ENCODE assay signal across 1 cellular context in the genomic region with DNA sequence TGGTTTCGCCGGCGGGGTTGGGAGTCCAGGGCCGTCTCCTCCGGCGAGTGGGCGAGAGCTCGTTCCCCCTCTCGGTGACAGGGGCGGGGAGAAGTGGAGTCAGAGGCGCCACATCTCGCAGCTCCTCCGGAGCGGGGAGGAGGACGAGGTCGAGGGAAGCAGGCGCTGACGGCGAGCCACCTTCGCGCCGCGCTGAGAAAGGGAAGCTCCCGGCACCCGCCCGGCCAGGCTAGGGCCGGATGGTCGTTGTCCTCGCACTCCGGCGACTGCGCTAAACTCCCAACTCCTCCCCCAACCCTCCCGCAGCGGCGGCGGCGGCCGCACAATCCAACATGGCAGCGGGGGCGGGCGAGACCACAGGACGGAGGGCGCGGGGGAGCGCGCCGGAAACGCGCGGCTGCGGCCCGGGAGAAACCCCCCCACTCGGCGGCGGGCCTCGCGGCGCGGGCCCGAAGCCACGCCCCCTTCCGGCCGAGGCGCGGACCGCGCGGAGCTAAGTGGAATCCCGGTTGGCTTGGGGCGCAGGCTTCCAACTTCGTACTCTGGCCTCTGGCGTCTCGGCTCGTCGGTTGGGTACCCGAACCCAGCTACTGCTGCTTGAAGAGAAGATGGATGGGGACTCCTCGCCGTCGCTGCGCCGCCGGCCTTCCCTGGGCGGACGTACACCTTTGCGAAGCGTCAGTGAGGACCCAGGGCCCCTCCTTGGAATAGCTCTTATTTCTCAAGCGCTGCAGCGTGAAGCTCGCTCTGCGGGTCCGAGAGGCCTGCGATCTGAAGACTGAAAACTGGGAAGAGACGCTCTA.
TF ChIP-seq lines count a peak whose summit lies in the region.

A gene (minus strand): TSS at position 270 of the 803 bp plus-strand sequence. CDS start 269 bp downstream, at position 1.

TF ChIP-seq in HEK293, 187 proteins besides CTCF, POLR2A, EP300 and RAD21 (continued from another document and continues in another):
- TF ChIP-seq, protein P1, sequence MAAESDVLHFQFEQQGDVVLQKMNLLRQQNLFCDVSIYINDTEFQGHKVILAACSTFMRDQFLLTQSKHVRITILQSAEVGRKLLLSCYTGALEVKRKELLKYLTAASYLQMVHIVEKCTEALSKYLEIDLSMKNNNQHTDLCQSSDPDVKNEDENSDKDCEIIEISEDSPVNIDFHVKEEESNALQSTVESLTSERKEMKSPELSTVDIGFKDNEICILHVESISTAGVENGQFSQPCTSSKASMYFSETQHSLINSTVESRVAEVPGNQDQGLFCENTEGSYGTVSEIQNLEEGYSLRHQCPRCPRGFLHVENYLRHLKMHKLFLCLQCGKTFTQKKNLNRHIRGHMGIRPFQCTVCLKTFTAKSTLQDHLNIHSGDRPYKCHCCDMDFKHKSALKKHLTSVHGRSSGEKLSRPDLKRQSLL (tag by site-specific recombination; IDR thresholded peaks at IDR 0.05) = 0 out of 2 replicates have a peak, but pooled peaks have one; percentile 7
- TF ChIP-seq ZNF302 (tag by site-specific recombination; IDR thresholded peaks at IDR 0.05; ENCODE audit: low read depth) (no peak), ZEB2 (tag by site-specific recombination; IDR thresholded peaks at IDR 0.05) (peak; percentile 83), KLF9 (tag by site-specific recombination; IDR thresholded peaks at IDR 0.05; ENCODE audit: low read depth) (peak; percentile 69), ZNF76 (tag by site-specific recombination; IDR thresholded peaks at IDR 0.05; ENCODE audit: borderline replicate concordance, low read depth) (peak; percentile 22; the same call in 1 of the 2 replicates), SCRT1 (tag by site-specific recombination; IDR thresholded peaks at IDR 0.05; ENCODE audit: borderline replicate concordance) (no peak), TRIM28 (IDR thresholded peaks at IDR 0.05; ENCODE audit: borderline replicate concordance, low read length) (peak; percentile 49; the same call in 1 of the 2 replicates), ZBTB7A (tag by site-specific recombination; IDR thresholded peaks at IDR 0.05; ENCODE audit: low read depth) (0 out of 2 replicates have a peak, but pooled peaks have one; percentile 23), MZF1 (tag by site-specific recombination; IDR thresholded peaks at IDR 0.05; ENCODE audit: borderline replicate concordance) (peak; percentile 53; the same call in 1 of the 2 replicates), ZSCAN16 (tag by site-specific recombination; IDR thresholded peaks at IDR 0.05) (no peak), ZNF146 (tag by site-specific recombination; IDR thresholded peaks at IDR 0.05) (no peak; the same call in 1 of the 2 replicates), ZNF10 (tag by site-specific recombination; IDR thresholded peaks at IDR 0.05) (no peak), ZNF416 (tag by site-specific recombination; IDR thresholded peaks at IDR 0.05) (no peak), BCL11B (tag by site-specific recombination; IDR thresholded peaks at IDR 0.05; ENCODE audit: low read depth) (0 out of 2 replicates have a peak, but pooled peaks have one; percentile 33), ZNF140 (tag by site-specific recombination; IDR thresholded peaks at IDR 0.05) (no peak), KLF8 (tag by site-specific recombination; IDR thresholded peaks at IDR 0.05) (peak; percentile 72; the same call in 1 of the 2 replicates), ZNF555 (tag by site-specific recombination; conservative IDR thresholded peaks at IDR 0.05) (no peak), REPIN1 (tag by site-specific recombination; IDR thresholded peaks at IDR 0.05; ENCODE audit: low read depth) (0 out of 2 replicates have a peak, but pooled peaks have one; percentile 30), ZNF571 (tag by site-specific recombination; IDR thresholded peaks at IDR 0.05) (no peak), ZNF501 (tag by site-specific recombination; IDR thresholded peaks at IDR 0.05) (peak; percentile 44), GFI1B (tag by site-specific recombination; IDR thresholded peaks at IDR 0.05) (no peak), ZNF350 (tag by site-specific recombination; IDR thresholded peaks at IDR 0.05) (no peak), ZNF626 (tag by site-specific recombination; IDR thresholded peaks at IDR 0.05) (0 out of 2 replicates have a peak, but pooled peaks have one; percentile 61), ZNF202 (tag by site-specific recombination; IDR thresholded peaks at IDR 0.05; ENCODE audit: borderline replicate concordance) (no peak), SP7 (tag by site-specific recombination; IDR thresholded peaks at IDR 0.05) (peak; percentile 53; the same call in 1 of the 2 replicates), ZNF169 (tag by site-specific recombination; IDR thresholded peaks at IDR 0.05) (no peak), OSR2 (tag by site-specific recombination; IDR thresholded peaks at IDR 0.05) (no peak), ZFHX2 (tag by site-specific recombination; conservative IDR thresholded peaks at IDR 0.05) (peak; percentile 77), ZNF174 (tag by site-specific recombination; IDR thresholded peaks at IDR 0.05) (no peak), ZNF394 (tag by site-specific recombination; IDR thresholded peaks at IDR 0.05; ENCODE audit: borderline replicate concordance) (peak; percentile 20; the same call in 1 of the 2 replicates), MYNN (tag by site-specific recombination; IDR thresholded peaks at IDR 0.05; ENCODE audit: borderline replicate concordance) (no peak), ZNF138 (tag by site-specific recombination; IDR thresholded peaks at IDR 0.05; ENCODE audit: borderline replicate concordance) (no peak)
- TF ChIP-seq, protein P2, sequence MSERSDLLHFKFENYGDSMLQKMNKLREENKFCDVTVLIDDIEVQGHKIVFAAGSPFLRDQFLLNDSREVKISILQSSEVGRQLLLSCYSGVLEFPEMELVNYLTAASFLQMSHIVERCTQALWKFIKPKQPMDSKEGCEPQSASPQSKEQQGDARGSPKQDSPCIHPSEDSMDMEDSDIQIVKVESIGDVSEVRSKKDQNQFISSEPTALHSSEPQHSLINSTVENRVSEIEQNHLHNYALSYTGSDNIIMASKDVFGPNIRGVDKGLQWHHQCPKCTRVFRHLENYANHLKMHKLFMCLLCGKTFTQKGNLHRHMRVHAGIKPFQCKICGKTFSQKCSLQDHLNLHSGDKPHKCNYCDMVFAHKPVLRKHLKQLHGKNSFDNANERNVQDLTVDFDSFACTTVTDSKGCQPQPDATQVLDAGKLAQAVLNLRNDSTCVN (tag by site-specific recombination; optimal IDR thresholded peaks at IDR 0.05) = peak; percentile 91
- TF ChIP-seq, protein P3, sequence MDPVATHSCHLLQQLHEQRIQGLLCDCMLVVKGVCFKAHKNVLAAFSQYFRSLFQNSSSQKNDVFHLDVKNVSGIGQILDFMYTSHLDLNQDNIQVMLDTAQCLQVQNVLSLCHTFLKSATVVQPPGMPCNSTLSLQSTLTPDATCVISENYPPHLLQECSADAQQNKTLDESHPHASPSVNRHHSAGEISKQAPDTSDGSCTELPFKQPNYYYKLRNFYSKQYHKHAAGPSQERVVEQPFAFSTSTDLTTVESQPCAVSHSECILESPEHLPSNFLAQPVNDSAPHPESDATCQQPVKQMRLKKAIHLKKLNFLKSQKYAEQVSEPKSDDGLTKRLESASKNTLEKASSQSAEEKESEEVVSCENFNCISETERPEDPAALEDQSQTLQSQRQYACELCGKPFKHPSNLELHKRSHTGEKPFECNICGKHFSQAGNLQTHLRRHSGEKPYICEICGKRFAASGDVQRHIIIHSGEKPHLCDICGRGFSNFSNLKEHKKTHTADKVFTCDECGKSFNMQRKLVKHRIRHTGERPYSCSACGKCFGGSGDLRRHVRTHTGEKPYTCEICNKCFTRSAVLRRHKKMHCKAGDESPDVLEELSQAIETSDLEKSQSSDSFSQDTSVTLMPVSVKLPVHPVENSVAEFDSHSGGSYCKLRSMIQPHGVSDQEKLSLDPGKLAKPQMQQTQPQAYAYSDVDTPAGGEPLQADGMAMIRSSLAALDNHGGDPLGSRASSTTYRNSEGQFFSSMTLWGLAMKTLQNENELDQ (tag by site-specific recombination; IDR thresholded peaks at IDR 0.05; ENCODE audit: low read depth) = no peak
- TF ChIP-seq, protein P4, sequence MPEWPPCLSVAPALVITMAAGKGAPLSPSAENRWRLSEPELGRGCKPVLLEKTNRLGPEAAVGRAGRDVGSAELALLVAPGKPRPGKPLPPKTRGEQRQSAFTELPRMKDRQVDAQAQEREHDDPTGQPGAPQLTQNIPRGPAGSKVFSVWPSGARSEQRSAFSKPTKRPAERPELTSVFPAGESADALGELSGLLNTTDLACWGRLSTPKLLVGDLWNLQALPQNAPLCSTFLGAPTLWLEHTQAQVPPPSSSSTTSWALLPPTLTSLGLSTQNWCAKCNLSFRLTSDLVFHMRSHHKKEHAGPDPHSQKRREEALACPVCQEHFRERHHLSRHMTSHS (tag by site-specific recombination; IDR thresholded peaks at IDR 0.05) = no peak
- TF ChIP-seq, protein P5, sequence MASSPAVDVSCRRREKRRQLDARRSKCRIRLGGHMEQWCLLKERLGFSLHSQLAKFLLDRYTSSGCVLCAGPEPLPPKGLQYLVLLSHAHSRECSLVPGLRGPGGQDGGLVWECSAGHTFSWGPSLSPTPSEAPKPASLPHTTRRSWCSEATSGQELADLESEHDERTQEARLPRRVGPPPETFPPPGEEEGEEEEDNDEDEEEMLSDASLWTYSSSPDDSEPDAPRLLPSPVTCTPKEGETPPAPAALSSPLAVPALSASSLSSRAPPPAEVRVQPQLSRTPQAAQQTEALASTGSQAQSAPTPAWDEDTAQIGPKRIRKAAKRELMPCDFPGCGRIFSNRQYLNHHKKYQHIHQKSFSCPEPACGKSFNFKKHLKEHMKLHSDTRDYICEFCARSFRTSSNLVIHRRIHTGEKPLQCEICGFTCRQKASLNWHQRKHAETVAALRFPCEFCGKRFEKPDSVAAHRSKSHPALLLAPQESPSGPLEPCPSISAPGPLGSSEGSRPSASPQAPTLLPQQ (tag by site-specific recombination; IDR thresholded peaks at IDR 0.05) = no peak
- TF ChIP-seq, protein P6, sequence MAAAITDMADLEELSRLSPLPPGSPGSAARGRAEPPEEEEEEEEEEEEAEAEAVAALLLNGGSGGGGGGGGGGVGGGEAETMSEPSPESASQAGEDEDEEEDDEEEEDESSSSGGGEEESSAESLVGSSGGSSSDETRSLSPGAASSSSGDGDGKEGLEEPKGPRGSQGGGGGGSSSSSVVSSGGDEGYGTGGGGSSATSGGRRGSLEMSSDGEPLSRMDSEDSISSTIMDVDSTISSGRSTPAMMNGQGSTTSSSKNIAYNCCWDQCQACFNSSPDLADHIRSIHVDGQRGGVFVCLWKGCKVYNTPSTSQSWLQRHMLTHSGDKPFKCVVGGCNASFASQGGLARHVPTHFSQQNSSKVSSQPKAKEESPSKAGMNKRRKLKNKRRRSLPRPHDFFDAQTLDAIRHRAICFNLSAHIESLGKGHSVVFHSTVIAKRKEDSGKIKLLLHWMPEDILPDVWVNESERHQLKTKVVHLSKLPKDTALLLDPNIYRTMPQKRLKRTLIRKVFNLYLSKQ (tag by site-specific recombination; IDR thresholded peaks at IDR 0.05; ENCODE audit: borderline replicate concordance) = no peak
- TF ChIP-seq, protein P7, sequence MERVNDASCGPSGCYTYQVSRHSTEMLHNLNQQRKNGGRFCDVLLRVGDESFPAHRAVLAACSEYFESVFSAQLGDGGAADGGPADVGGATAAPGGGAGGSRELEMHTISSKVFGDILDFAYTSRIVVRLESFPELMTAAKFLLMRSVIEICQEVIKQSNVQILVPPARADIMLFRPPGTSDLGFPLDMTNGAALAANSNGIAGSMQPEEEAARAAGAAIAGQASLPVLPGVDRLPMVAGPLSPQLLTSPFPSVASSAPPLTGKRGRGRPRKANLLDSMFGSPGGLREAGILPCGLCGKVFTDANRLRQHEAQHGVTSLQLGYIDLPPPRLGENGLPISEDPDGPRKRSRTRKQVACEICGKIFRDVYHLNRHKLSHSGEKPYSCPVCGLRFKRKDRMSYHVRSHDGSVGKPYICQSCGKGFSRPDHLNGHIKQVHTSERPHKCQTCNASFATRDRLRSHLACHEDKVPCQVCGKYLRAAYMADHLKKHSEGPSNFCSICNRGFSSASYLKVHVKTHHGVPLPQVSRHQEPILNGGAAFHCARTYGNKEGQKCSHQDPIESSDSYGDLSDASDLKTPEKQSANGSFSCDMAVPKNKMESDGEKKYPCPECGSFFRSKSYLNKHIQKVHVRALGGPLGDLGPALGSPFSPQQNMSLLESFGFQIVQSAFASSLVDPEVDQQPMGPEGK (tag by site-specific recombination; IDR thresholded peaks at IDR 0.05) = peak; percentile 82
- TF ChIP-seq, protein P8, sequence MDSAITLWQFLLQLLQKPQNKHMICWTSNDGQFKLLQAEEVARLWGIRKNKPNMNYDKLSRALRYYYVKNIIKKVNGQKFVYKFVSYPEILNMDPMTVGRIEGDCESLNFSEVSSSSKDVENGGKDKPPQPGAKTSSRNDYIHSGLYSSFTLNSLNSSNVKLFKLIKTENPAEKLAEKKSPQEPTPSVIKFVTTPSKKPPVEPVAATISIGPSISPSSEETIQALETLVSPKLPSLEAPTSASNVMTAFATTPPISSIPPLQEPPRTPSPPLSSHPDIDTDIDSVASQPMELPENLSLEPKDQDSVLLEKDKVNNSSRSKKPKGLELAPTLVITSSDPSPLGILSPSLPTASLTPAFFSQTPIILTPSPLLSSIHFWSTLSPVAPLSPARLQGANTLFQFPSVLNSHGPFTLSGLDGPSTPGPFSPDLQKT (IDR thresholded peaks at IDR 0.05; ENCODE audit: borderline replicate concordance, low read depth, low read length) = peak; percentile 97
- TF ChIP-seq, protein P9, sequence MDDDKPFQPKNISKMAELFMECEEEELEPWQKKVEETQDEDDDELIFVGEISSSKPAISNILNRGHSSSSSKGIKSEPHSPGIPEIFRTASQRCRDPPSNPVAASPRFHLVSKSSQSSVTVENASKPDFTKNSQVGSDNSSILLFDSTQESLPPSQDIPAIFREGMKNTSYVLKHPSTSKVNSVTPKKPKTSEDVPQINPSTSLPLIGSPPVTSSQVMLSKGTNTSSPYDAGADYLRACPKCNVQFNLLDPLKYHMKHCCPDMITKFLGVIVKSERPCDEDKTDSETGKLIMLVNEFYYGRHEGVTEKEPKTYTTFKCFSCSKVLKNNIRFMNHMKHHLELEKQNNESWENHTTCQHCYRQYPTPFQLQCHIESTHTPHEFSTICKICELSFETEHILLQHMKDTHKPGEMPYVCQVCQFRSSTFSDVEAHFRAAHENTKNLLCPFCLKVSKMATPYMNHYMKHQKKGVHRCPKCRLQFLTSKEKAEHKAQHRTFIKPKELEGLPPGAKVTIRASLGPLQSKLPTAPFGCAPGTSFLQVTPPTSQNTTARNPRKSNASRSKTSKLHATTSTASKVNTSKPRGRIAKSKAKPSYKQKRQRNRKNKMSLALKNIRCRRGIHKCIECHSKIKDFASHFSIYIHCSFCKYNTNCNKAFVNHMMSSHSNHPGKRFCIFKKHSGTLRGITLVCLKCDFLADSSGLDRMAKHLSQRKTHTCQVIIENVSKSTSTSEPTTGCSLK (tag by site-specific recombination; IDR thresholded peaks at IDR 0.05) = no peak
